ENCODE assay signal across 1 cellular context in genomic region chr13:73171926-73172325, GRCh38.
TF ChIP-seq lines count a peak whose summit lies in the region.

No MANE protein-coding gene starts in this region.

TF ChIP-seq in H1, 55 proteins besides CTCF, POLR2A, EP300 and RAD21:
- TF ChIP-seq SUZ12 (IDR thresholded peaks at IDR 0.05; ENCODE audit: low read length), result no peak
- TF ChIP-seq RBBP5 (IDR thresholded peaks at IDR 0.05; ENCODE audit: borderline replicate concordance, low read depth, low read length), result no peak
- TF ChIP-seq FOSL1 (IDR thresholded peaks at IDR 0.05; ENCODE audit: insufficient read depth, low read depth, low read length), result no peak
- no peak for TF ChIP-seq JUND (IDR thresholded peaks at IDR 0.05; ENCODE audit: low read length)
- TF ChIP-seq CHD2 (IDR thresholded peaks at IDR 0.05; ENCODE audit: low read length), result no peak
- TF ChIP-seq EGR1 (IDR thresholded peaks at IDR 0.05; ENCODE audit: borderline replicate concordance, low read depth, low read length), result no peak
- no peak for TF ChIP-seq BACH1 (IDR thresholded peaks at IDR 0.05; ENCODE audit: low read length)
- no peak for TF ChIP-seq SP2 (IDR thresholded peaks at IDR 0.05; ENCODE audit: low read length)
- no peak for TF ChIP-seq ASH2L (IDR thresholded peaks at IDR 0.05; ENCODE audit: low read length)
- TF ChIP-seq TEAD4 (IDR thresholded peaks at IDR 0.05; ENCODE audit: low read depth, low read length), result no peak
- no peak for TF ChIP-seq CEBPB (IDR thresholded peaks at IDR 0.05; ENCODE audit: low read depth, low read length)
- no peak for TF ChIP-seq MAX (IDR thresholded peaks at IDR 0.05)
- no peak for TF ChIP-seq CHD1 (IDR thresholded peaks at IDR 0.05; ENCODE audit: low read depth, low read length)
- no peak for TF ChIP-seq YY1 (IDR thresholded peaks at IDR 0.05; ENCODE audit: low read depth, low read length)
- TF ChIP-seq E2F6 (IDR thresholded peaks at IDR 0.05), result no peak
- TF ChIP-seq EZH2 (IDR thresholded peaks at IDR 0.05; ENCODE audit: low read depth, low read length, severe bottlenecking), result no peak
- TF ChIP-seq TAF7 (optimal IDR thresholded peaks at IDR 0.05; ENCODE audit: borderline replicate concordance, low read depth, low read length), result no peak
- TF ChIP-seq RXRA (IDR thresholded peaks at IDR 0.05; ENCODE audit: insufficient read depth, low read depth, low read length), result no peak
- no peak for TF ChIP-seq SP4 (IDR thresholded peaks at IDR 0.05; ENCODE audit: low read length)
- TF ChIP-seq CTBP2 (IDR thresholded peaks at IDR 0.05; ENCODE audit: borderline replicate concordance, insufficient read depth, insufficient read length, low read length), result no peak
